ENCODE assay signal across 13 cellular contexts in the genomic region with DNA sequence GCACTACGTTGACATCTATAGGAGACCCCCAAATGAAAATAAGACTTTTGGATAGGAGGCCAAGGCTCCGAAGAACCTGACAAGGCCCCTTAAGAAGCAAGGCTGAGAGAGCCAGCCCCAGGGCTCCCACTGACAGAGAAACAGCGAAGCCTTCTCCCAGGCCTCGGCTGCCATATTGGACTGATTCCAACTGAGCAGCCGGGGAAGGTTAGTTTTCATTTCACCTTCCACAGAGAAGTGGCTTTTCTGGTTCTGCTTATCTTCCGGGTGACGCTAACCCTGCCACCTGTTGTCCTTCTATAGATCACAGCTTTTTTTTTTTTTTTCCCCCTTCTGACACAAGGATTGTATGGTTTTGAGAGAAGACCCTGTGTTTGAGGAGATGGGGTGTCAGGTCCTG.
DNase-seq lines count a peak whose midpoint lies in the region; ATAC-seq and TF ChIP-seq lines count a peak whose summit lies in the region.
"Had no signal": no experiment of that assay in that cellular context is flagged by ENCODE, and none has a peak within 500 bp of the region (broad histone marks: within the 10 kb centered on the region; RNA-seq: fewer than 3 reads in every experiment).

No MANE protein-coding gene starts in this region.

- H3K4me1 ChIP-seq in hepatocyte (ENCODE audit: insufficient read depth) = peaks cover 17% of the 10 kb centered on the region

- peaks cover 79% of the 10 kb centered on the region for H3K79me2 ChIP-seq in hepatocyte

- no peak overlapping the region for H2AFZ ChIP-seq in hepatocyte

- DNase-seq in NCI-H69 (lab: John Stamatoyannopoulos, UW) = peak; percentile 51
- DNase-seq in hepatocyte (ENCODE audit: low spot score) = peak; percentile 46
- DNase-seq in NCI-H2227 treated with DMSO at 0.1 percent for 48 hours (lab: John Stamatoyannopoulos, UW) = no peak
- no peak for DNase-seq in NK-92 treated with Interleukin-12 subunit alpha and Interleukin-12 subunit beta, amount 100 ng/mL, for 24 hours (lab: John Stamatoyannopoulos, UW)
- DNase-seq: ACHN; activated CD4-positive, CD25-positive, alpha-beta regulatory T cell; activated T-cell treated with anti-CD3 and anti-CD28 coated beads, Interleukin-2, amount 50 U/mL, for 24 hours had no signal

- no peak; the same call in 1 of the 2 replicates for TF ChIP-seq EP300 in Ishikawa (IDR thresholded peaks at IDR 0.05; ENCODE audit: borderline replicate concordance)

- ATAC-seq in GM21390 (IDR thresholded peaks at IDR 0.05; ENCODE audit: unreplicated experiment) = no peak
- ATAC-seq in GM18517 (IDR thresholded peaks at IDR 0.05; ENCODE audit: unreplicated experiment) = no peak
- ATAC-seq: Right ventricle myocardium inferior had no signal

- WGBS in hepatocyte (ENCODE audit: low lambda C conversion rate, missing lambda C conversion rate) = 82% methylated on average over 7 of the region's 7 CpGs

- H3K9me3 ChIP-seq in hepatocyte (ENCODE audit: low read depth) = no peaks in the 10 kb centered on the region

- H3K27ac ChIP-seq in 22Rv1 = peak overlapping the region; percentile 30; the same call in 1 of the 2 replicates
- peak overlapping the region; percentile 44 for H3K27ac ChIP-seq in hepatocyte
- H3K27ac ChIP-seq: epithelial cell of prostate had no signal

- H3K4me2 ChIP-seq in hepatocyte = no peak overlapping the region

- H4K20me1 ChIP-seq in hepatocyte (ENCODE audit: insufficient read depth, poor library complexity, severe bottlenecking) = no peaks in the 10 kb centered on the region

- TF ChIP-seq RAD21 in Ishikawa (IDR thresholded peaks at IDR 0.05; ENCODE audit: low read depth) = no peak; the same call in 1 of the 2 replicates

- H3K36me3 ChIP-seq in hepatocyte (replicated peaks; ENCODE audit: insufficient read depth, low read depth) = no peaks in the 10 kb centered on the region

- H3K9me2 ChIP-seq in hepatocyte (replicated peaks; ENCODE audit: insufficient read depth) = no peaks in the 10 kb centered on the region

- no peaks in the 10 kb centered on the region for H3K27me3 ChIP-seq in hepatocyte

- H3K4me3 ChIP-seq in hepatocyte = no peak overlapping the region

- TF ChIP-seq CTCF in 22Rv1 (IDR thresholded peaks at IDR 0.05) (no peak), hepatocyte (IDR thresholded peaks at IDR 0.05; ENCODE audit: poor library complexity) (no peak)

TF ChIP-seq in Ishikawa, 13 proteins besides CTCF, POLR2A, EP300 and RAD21:
- TF ChIP-seq NFIC (IDR thresholded peaks at IDR 0.05) (peak; percentile 66), YY1 (IDR thresholded peaks at IDR 0.05; ENCODE audit: low read depth) (0 out of 2 replicates have a peak, but pooled peaks have one; percentile 17), CEBPB (IDR thresholded peaks at IDR 0.05) (no peak)
- TF ChIP-seq, protein P1, sequence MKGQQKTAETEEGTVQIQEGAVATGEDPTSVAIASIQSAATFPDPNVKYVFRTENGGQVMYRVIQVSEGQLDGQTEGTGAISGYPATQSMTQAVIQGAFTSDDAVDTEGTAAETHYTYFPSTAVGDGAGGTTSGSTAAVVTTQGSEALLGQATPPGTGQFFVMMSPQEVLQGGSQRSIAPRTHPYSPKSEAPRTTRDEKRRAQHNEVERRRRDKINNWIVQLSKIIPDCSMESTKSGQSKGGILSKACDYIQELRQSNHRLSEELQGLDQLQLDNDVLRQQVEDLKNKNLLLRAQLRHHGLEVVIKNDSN (IDR thresholded peaks at IDR 0.05) = no peak

Comparison
In these comparisons a context has a peak if more than half of its experiments do, and no peak if none do; other contexts are left out.
1. DNase-seq: peak in NCI-H69 (single experiment) and hepatocyte (single experiment); none in NCI-H2227 treated with DMSO at 0.1 percent for 48 hours (single experiment) and NK-92 treated with Interleukin-12 subunit alpha and Interleukin-12 subunit beta, amount 100 ng/mL, for 24 hours (single experiment).